12 cellular contexts compared by ENCODE assay signal in genomic region chr7:127667751-127668530, GRCh38. TPM values are rescaled to one million over a fixed set of nuclear protein-coding genes. Genes with fewer than 3 reads are reported as not detected.
DNase-seq lines count a peak whose midpoint lies in the region; ATAC-seq and TF ChIP-seq lines count a peak whose summit lies in the region.
"Had no signal": no experiment of that assay in that cellular context is flagged by ENCODE, and none has a peak within 500 bp of the region (broad histone marks: within the 10 kb centered on the region; RNA-seq: fewer than 3 reads in every experiment).

No MANE protein-coding gene starts in this region.

- H3K4me3 ChIP-seq in OCI-LY3 (ENCODE audit: low read length), result no peak overlapping the region

- H3K27me3 ChIP-seq in OCI-LY3 (ENCODE audit: low read depth, low read length), result no peaks in the 10 kb centered on the region

- no peaks in the 10 kb centered on the region for H3K9me3 ChIP-seq in OCI-LY3 (ENCODE audit: insufficient read depth, low read length)

- ATAC-seq in esophagus mucosa (no peak), HG02759 (IDR thresholded peaks at IDR 0.05; ENCODE audit: unreplicated experiment) (no peak)

- peaks cover 45% of the 10 kb centered on the region for H3K36me3 ChIP-seq in OCI-LY3 (replicated peaks; ENCODE audit: low read depth, low read length)

- no peak overlapping the region for H2AFZ ChIP-seq in OCI-LY3 (ENCODE audit: low read depth, low read length)

- H3K9ac ChIP-seq in OCI-LY3 (ENCODE audit: low read length), result no peak overlapping the region

- H3K4me1 Mint-ChIP-seq in activated T-cell treated with anti-CD3 and anti-CD28 coated beads, Interleukin-2, amount 50 U/mL, for 24 hours (ENCODE audit: low read depth), result peaks cover 74% of the 10 kb centered on the region

- H3K27ac Mint-ChIP-seq in activated T-cell treated with anti-CD3 and anti-CD28 coated beads, Interleukin-2, amount 50 U/mL, for 24 hours, result peak overlapping the region; percentile 94

- H4K20me1 ChIP-seq in OCI-LY3 (ENCODE audit: insufficient read depth, low read length), result peaks cover 90% of the 10 kb centered on the region

- peaks cover 100% of the 10 kb centered on the region for H3K79me2 ChIP-seq in OCI-LY3 (ENCODE audit: low read length)

- peak overlapping the region; percentile 27 for H3K4me3 Mint-ChIP-seq in activated T-cell treated with anti-CD3 and anti-CD28 coated beads, Interleukin-2, amount 50 U/mL, for 24 hours

- no peaks in the 10 kb centered on the region for H3K27me3 Mint-ChIP-seq in activated T-cell treated with anti-CD3 and anti-CD28 coated beads, Interleukin-2, amount 50 U/mL, for 24 hours

- no peaks in the 10 kb centered on the region for H3K9me3 Mint-ChIP-seq in activated T-cell treated with anti-CD3 and anti-CD28 coated beads, Interleukin-2, amount 50 U/mL, for 24 hours

- TF ChIP-seq CTCF in OCI-LY3 (IDR thresholded peaks at IDR 0.05; ENCODE audit: low read depth, low read length), result no peak

- peaks cover 87% of the 10 kb centered on the region for H3K36me3 Mint-ChIP-seq in activated T-cell treated with anti-CD3 and anti-CD28 coated beads, Interleukin-2, amount 50 U/mL, for 24 hours (ENCODE audit: low read depth)

- H3K4me2 ChIP-seq in OCI-LY3 (ENCODE audit: low read length), result no peak overlapping the region

- H3K27ac ChIP-seq in OCI-LY3 (ENCODE audit: low read length), result peak overlapping the region; percentile 43; the same call in 1 of the 2 replicates

- no peak for DNase-seq in activated T-cell treated with anti-CD3 and anti-CD28 coated beads, Interleukin-2, amount 50 U/mL, for 24 hours
- DNase-seq in activated T-cell treated with anti-CD3 and anti-CD28 coated beads, Interleukin-2, amount 50 U/mL, for 48 hours, result no peak
- peak; percentile 44 for DNase-seq in dermis blood vessel endothelial cell
- DNase-seq in pons (ENCODE audit: low spot score), result peak; percentile 42
- DNase-seq in anterior cingulate cortex (lab: John Stamatoyannopoulos, UW), result no peak
- DNase-seq: activated CD4-positive, alpha-beta T cell treated with anti-CD3 and anti-CD28 coated beads, Interleukin-2, amount 50 U/mL, for 1 hour; NCI-H1417 treated with DMSO at 0.1 percent for 48 hours; small intestine had no signal

- peaks cover 26% of the 10 kb centered on the region for H3K4me1 ChIP-seq in OCI-LY3 (ENCODE audit: low read length)

RNA-seq across cellular contexts. Expression of gene SND1, which starts 15.9 kb away (rescaled TPM):
- total RNA-seq in dermis blood vessel endothelial cell (179 and 239 TPM in 2 replicates), esophagus mucosa (115 TPM)

RNA-seq across cellular contexts. Expression of gene PAX4, which starts 50.0 kb away (rescaled TPM):
- 0.09 TPM in 1 of 2 replicates, not detected in the other for total RNA-seq in dermis blood vessel endothelial cell
- total RNA-seq in esophagus mucosa, result not detected
- total RNA-seq: OCI-LY7 had no signal

Comparison
In these comparisons a context has a peak if more than half of its experiments do, and no peak if none do; other contexts are left out.
1. DNase-seq: peak in dermis blood vessel endothelial cell (single experiment) and pons (single experiment); none in activated T-cell treated with anti-CD3 and anti-CD28 coated beads, Interleukin-2, amount 50 U/mL, for 24 hours (single experiment), activated T-cell treated with anti-CD3 and anti-CD28 coated beads, Interleukin-2, amount 50 U/mL, for 48 hours (0 of 2) and anterior cingulate cortex (0 of 58).